1 cellular context compared by ENCODE assay signal in the genomic region with DNA sequence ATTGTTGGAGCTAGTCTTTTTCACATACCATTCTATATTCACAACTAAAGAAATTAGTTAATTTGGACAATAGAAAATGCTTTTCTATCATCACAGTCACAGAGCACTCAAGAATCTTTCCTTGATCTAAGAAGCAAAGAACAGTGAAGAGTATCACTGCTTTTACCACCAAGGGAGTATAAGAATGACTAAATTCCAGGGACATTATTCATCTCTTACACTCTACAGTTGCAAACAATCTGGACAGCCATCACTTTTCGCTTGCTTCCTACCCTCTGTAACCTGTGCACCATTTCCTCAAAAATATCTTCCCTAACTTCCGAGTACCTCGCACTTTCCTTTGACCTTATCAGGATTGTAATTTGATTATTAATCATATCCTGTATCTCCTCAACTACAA.
TF ChIP-seq lines count a peak whose summit lies in the region.

No MANE protein-coding gene starts in this region.

TF ChIP-seq in neural cell, 6 proteins besides CTCF, POLR2A, EP300 and RAD21 (continued from another document):
- TF ChIP-seq, protein P1, sequence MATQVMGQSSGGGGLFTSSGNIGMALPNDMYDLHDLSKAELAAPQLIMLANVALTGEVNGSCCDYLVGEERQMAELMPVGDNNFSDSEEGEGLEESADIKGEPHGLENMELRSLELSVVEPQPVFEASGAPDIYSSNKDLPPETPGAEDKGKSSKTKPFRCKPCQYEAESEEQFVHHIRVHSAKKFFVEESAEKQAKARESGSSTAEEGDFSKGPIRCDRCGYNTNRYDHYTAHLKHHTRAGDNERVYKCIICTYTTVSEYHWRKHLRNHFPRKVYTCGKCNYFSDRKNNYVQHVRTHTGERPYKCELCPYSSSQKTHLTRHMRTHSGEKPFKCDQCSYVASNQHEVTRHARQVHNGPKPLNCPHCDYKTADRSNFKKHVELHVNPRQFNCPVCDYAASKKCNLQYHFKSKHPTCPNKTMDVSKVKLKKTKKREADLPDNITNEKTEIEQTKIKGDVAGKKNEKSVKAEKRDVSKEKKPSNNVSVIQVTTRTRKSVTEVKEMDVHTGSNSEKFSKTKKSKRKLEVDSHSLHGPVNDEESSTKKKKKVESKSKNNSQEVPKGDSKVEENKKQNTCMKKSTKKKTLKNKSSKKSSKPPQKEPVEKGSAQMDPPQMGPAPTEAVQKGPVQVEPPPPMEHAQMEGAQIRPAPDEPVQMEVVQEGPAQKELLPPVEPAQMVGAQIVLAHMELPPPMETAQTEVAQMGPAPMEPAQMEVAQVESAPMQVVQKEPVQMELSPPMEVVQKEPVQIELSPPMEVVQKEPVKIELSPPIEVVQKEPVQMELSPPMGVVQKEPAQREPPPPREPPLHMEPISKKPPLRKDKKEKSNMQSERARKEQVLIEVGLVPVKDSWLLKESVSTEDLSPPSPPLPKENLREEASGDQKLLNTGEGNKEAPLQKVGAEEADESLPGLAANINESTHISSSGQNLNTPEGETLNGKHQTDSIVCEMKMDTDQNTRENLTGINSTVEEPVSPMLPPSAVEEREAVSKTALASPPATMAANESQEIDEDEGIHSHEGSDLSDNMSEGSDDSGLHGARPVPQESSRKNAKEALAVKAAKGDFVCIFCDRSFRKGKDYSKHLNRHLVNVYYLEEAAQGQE (IDR thresholded peaks at IDR 0.05; ENCODE audit: borderline replicate concordance), result no peak
- no peak for TF ChIP-seq SMC3 (conservative IDR thresholded peaks at IDR 0.05; ENCODE audit: poor library complexity)
- no peak for TF ChIP-seq EZH2 (IDR thresholded peaks at IDR 0.05; ENCODE audit: borderline replicate concordance, insufficient read depth, low read length, poor library complexity, severe bottlenecking)
- TF ChIP-seq POLR2AphosphoS5 (IDR thresholded peaks at IDR 0.05), result no peak
